15 cellular contexts compared by ENCODE assay signal in the genomic region with DNA sequence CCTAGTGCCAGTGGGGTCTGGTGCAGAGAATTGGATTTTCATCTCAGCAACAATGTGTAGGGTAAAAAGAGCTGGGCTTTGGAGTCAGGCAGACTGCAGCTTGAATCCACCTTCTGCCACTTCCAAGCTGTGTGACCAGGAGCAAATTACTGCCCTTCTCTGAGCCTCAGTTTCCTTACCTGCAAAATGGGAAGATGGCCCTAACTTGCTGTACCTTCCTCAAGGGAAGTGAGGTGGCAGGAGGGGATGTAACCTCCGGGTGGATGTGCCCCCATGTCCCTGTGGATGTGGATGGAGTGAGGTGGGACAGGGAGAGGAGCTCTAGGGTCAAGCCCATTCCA.
DNase-seq lines count a peak whose midpoint lies in the region; ATAC-seq and TF ChIP-seq lines count a peak whose summit lies in the region.
"Had no signal": no experiment of that assay in that cellular context is flagged by ENCODE, and none has a peak within 500 bp of the region (broad histone marks: within the 10 kb centered on the region; RNA-seq: fewer than 3 reads in every experiment).

No MANE protein-coding gene starts in this region.

- H3K4me3 ChIP-seq in hepatocyte = no peak overlapping the region
- H3K4me3 ChIP-seq: left lung had no signal

- ATAC-seq in activated naive CD4-positive, alpha-beta T cell treated with anti-CD3 and anti-CD28 coated beads, Interleukin-2, amount 50 U/mL, for 72 hours = no peak
- no peak for ATAC-seq in activated B cell treated with CpG ODN at 0.5 μM for 24 hours (ENCODE audit: low read depth)
- ATAC-seq in stimulated activated naive B cell treated with anti-CD40 and anti-IgM and Interleukin-4, amounts not matched to agents 10 μg/mL and 1 μg/mL and 100 μg/mL, for 72 hours (replicated peaks) = no peak
- ATAC-seq in HG03139 (IDR thresholded peaks at IDR 0.05; ENCODE audit: unreplicated experiment) = no peak
- ATAC-seq: left lung had no signal

- no peaks in the 10 kb centered on the region for H3K36me3 ChIP-seq in hepatocyte (replicated peaks; ENCODE audit: insufficient read depth, low read depth)
- H3K36me3 ChIP-seq: breast epithelium, left lung, spleen had no signal

- H3K4me1 ChIP-seq in hepatocyte (ENCODE audit: insufficient read depth) = peaks cover 8% of the 10 kb centered on the region
- H3K4me1 ChIP-seq: breast epithelium had no signal

- no peak overlapping the region for H3K27ac Mint-ChIP-seq in activated naive CD4-positive, alpha-beta T cell treated with anti-CD3 and anti-CD28 coated beads for 36 hours
- H3K27ac Mint-ChIP-seq in activated naive CD4-positive, alpha-beta T cell treated with anti-CD3 and anti-CD28 coated beads, Interleukin-2, amount 50 U/mL, for 72 hours = peak overlapping the region in 1 of 2 donors; percentile 46
- no peak overlapping the region for H3K27ac Mint-ChIP-seq in activated B cell treated with CpG ODN at 0.5 μM for 24 hours
- no peak overlapping the region for H3K27ac Mint-ChIP-seq in stimulated activated naive B cell treated with anti-CD40 and anti-IgM and Interleukin-4, amounts not matched to agents 10 μg/mL and 1 μg/mL and 100 μg/mL, for 72 hours

- H3K27me3 ChIP-seq in hepatocyte = peaks cover 47% of the 10 kb centered on the region

- DNase-seq in activated naive CD4-positive, alpha-beta T cell treated with anti-CD3 and anti-CD28 coated beads for 36 hours = no peak
- no peak for DNase-seq in activated naive CD4-positive, alpha-beta T cell treated with anti-CD3 and anti-CD28 coated beads, Interleukin-2, amount 50 U/mL, for 72 hours (ENCODE audit: low spot score in 2 of 2)
- DNase-seq in activated B cell treated with CpG ODN at 0.5 μM for 24 hours (no peak), hepatocyte (ENCODE audit: low spot score) (no peak), hypothalamus (lab: John Stamatoyannopoulos, UW) (no peak), DMS53 treated with DMSO at 0.1 percent for 48 hours (lab: John Stamatoyannopoulos, UW; ENCODE audit: unreplicated experiment) (no peak)
- DNase-seq in stimulated activated naive B cell treated with anti-CD40 and anti-IgM and Interleukin-4, amounts not matched to agents 10 μg/mL and 1 μg/mL and 100 μg/mL, for 72 hours = no peak
- DNase-seq: activated gamma-delta T cell treated with Interleukin-2 at 50 U/mL for 16 hours, Calu3, KBM-7, left lung, NCI-H1092, spleen had no signal

- intact Hi-C loops in activated naive CD4-positive, alpha-beta T cell treated with anti-CD3 and anti-CD28 coated beads for 36 hours (cut with micrococcal nuclease) = no loop called here
- intact Hi-C loops in activated B cell treated with CpG ODN at 0.5 μM for 24 hours (cut with micrococcal nuclease) = no loop called here

- no peaks in the 10 kb centered on the region for H3K9me3 ChIP-seq in hepatocyte (ENCODE audit: low read depth)
- H3K9me3 ChIP-seq: breast epithelium, left lung, spleen had no signal

- 63% methylated on average over 1 of the region's 1 CpG for WGBS in hepatocyte (ENCODE audit: low lambda C conversion rate, missing lambda C conversion rate)

- H3K9me3 Mint-ChIP-seq in activated naive CD4-positive, alpha-beta T cell treated with anti-CD3 and anti-CD28 coated beads for 36 hours = no peaks in the 10 kb centered on the region
- no peaks in the 10 kb centered on the region for H3K9me3 Mint-ChIP-seq in activated naive CD4-positive, alpha-beta T cell treated with anti-CD3 and anti-CD28 coated beads, Interleukin-2, amount 50 U/mL, for 72 hours
- no peaks in the 10 kb centered on the region for H3K9me3 Mint-ChIP-seq in activated B cell treated with CpG ODN at 0.5 μM for 24 hours
- no peaks in the 10 kb centered on the region for H3K9me3 Mint-ChIP-seq in stimulated activated naive B cell treated with anti-CD40 and anti-IgM and Interleukin-4, amounts not matched to agents 10 μg/mL and 1 μg/mL and 100 μg/mL, for 72 hours

- peak overlapping the region; percentile 57 for H3K4me3 Mint-ChIP-seq in activated naive CD4-positive, alpha-beta T cell treated with anti-CD3 and anti-CD28 coated beads for 36 hours
- peak overlapping the region; percentile 11 for H3K4me3 Mint-ChIP-seq in activated B cell treated with CpG ODN at 0.5 μM for 24 hours
- H3K4me3 Mint-ChIP-seq in stimulated activated naive B cell treated with anti-CD40 and anti-IgM and Interleukin-4, amounts not matched to agents 10 μg/mL and 1 μg/mL and 100 μg/mL, for 72 hours = peak overlapping the region; percentile 37 to 64

- H4K20me1 ChIP-seq in hepatocyte (ENCODE audit: insufficient read depth, poor library complexity, severe bottlenecking) = no peaks in the 10 kb centered on the region

- no peak overlapping the region for H2AFZ ChIP-seq in hepatocyte

- H3K4me1 Mint-ChIP-seq in activated naive CD4-positive, alpha-beta T cell treated with anti-CD3 and anti-CD28 coated beads for 36 hours (ENCODE audit: low read depth) = peaks cover 47% of the 10 kb centered on the region
- H3K4me1 Mint-ChIP-seq in activated B cell treated with CpG ODN at 0.5 μM for 24 hours = peaks cover 18% of the 10 kb centered on the region
- H3K4me1 Mint-ChIP-seq in stimulated activated naive B cell treated with anti-CD40 and anti-IgM and Interleukin-4, amounts not matched to agents 10 μg/mL and 1 μg/mL and 100 μg/mL, for 72 hours = peaks cover 18 to 28% of the 10 kb centered on the region in 2 donors

- no peaks in the 10 kb centered on the region for H3K79me2 ChIP-seq in hepatocyte

- no peak overlapping the region for H3K27ac ChIP-seq in hepatocyte
- H3K27ac ChIP-seq: breast epithelium, left lung, spleen had no signal

- H3K4me2 ChIP-seq in hepatocyte = peak overlapping the region; percentile 87

- H3K27me3 Mint-ChIP-seq in activated naive CD4-positive, alpha-beta T cell treated with anti-CD3 and anti-CD28 coated beads for 36 hours (ENCODE audit: low read depth) = no peaks in the 10 kb centered on the region
- peaks cover 60% of the 10 kb centered on the region for H3K27me3 Mint-ChIP-seq in activated B cell treated with CpG ODN at 0.5 μM for 24 hours
- H3K27me3 Mint-ChIP-seq in stimulated activated naive B cell treated with anti-CD40 and anti-IgM and Interleukin-4, amounts not matched to agents 10 μg/mL and 1 μg/mL and 100 μg/mL, for 72 hours = peaks cover 79 to 88% of the 10 kb centered on the region in 2 donors

- TF ChIP-seq CTCF in activated B cell treated with CpG ODN at 0.5 μM for 24 hours (IDR thresholded peaks at IDR 0.05) (no peak), hepatocyte (IDR thresholded peaks at IDR 0.05; ENCODE audit: poor library complexity) (no peak)

- CTCF ChIA-PET in activated naive CD4-positive, alpha-beta T cell treated with anti-CD3 and anti-CD28 coated beads for 36 hours (lab: Charles Lee) = interaction anchor here (0.7 to 1.8 kb wide), 3 partner anchors 127 to 363 kb away, joined by 3 to 10 read pairs (median 6); no protein-coding TSS in a partner anchor
- CTCF ChIA-PET in activated B cell treated with CpG ODN at 0.5 μM for 24 hours (lab: Charles Lee) = no interaction called here

- H3K9me2 ChIP-seq in hepatocyte (replicated peaks; ENCODE audit: insufficient read depth) = no peaks in the 10 kb centered on the region

- POLR2A ChIA-PET in activated B cell treated with CpG ODN at 0.5 μM for 24 hours (lab: Charles Lee) = no interaction called here

- H3K36me3 Mint-ChIP-seq in activated naive CD4-positive, alpha-beta T cell treated with anti-CD3 and anti-CD28 coated beads for 36 hours (ENCODE audit: low read depth) = no peaks in the 10 kb centered on the region
- no peaks in the 10 kb centered on the region for H3K36me3 Mint-ChIP-seq in activated naive CD4-positive, alpha-beta T cell treated with anti-CD3 and anti-CD28 coated beads, Interleukin-2, amount 50 U/mL, for 72 hours
- no peaks in the 10 kb centered on the region for H3K36me3 Mint-ChIP-seq in activated B cell treated with CpG ODN at 0.5 μM for 24 hours (ENCODE audit: low read depth)
- peaks cover 0 to 2% of the 10 kb centered on the region in 2 donors for H3K36me3 Mint-ChIP-seq in stimulated activated naive B cell treated with anti-CD40 and anti-IgM and Interleukin-4, amounts not matched to agents 10 μg/mL and 1 μg/mL and 100 μg/mL, for 72 hours
